Comparison of ENCODE assay signal across 21 cellular contexts in genomic region chr12:65389436-65389835, GRCh38.
"Had no signal": no experiment of that assay in that cellular context is flagged by ENCODE, and none has a peak within 500 bp of the region (broad histone marks: within the 10 kb centered on the region; RNA-seq: fewer than 3 reads in every experiment).

No MANE protein-coding gene starts in this region.

- H3K4me1 ChIP-seq: gastrocnemius medialis, spleen, upper lobe of left lung, vagina had no signal

- H3K4me1 Mint-ChIP-seq: naive thymus-derived CD8-positive, alpha-beta T cell; stimulated activated memory B cell treated with anti-CD40 and anti-IgM and Interleukin-4, amounts not matched to agents 10 μg/mL and 1 μg/mL and 100 μg/mL, for 72 hours had no signal

- DNase-seq: dorsolateral prefrontal cortex; effector CD8-positive, alpha-beta T cell; gastrocnemius medialis; heart right ventricle; hypothalamus; mammary epithelial cell; mucosa of descending colon; naive thymus-derived CD8-positive, alpha-beta T cell; posterior cingulate gyrus; spleen; stimulated activated CD4-positive, alpha-beta T cell treated with anti-CD3 and anti-CD28 coated beads, Interleukin-15, amount 100 ng/mL, for 24 hours; stimulated activated CD4-positive, alpha-beta T cell treated with anti-CD3 and anti-CD28 coated beads, Interleukin-1b, Interleukin-23, amount 100 ng/mL, for 48 hours; stimulated activated CD4-positive, alpha-beta T cell treated with anti-CD3 and anti-CD28 coated beads, Interleukin-4, amount 100 ng/mL, for 24 hours; tibial artery; upper lobe of left lung had no signal

- H3K27ac ChIP-seq: dorsolateral prefrontal cortex, gastrocnemius medialis, heart right ventricle, neutrophil, spleen, tibial artery, upper lobe of left lung, vagina had no signal

- H3K9me3 Mint-ChIP-seq: stimulated activated memory B cell treated with anti-CD40 and anti-IgM and Interleukin-4, amounts not matched to agents 10 μg/mL and 1 μg/mL and 100 μg/mL, for 72 hours; stimulated activated naive CD8-positive, alpha-beta T cell treated with anti-CD3 and anti-CD28 coated beads, Interleukin-15, Interleukin-2, amounts not matched to agents 100 ng/mL and 50 ng/mL, for 24 hours had no signal

- H3K27me3 ChIP-seq: dorsolateral prefrontal cortex, gastrocnemius medialis, heart right ventricle, neutrophil, spleen, tibial artery, upper lobe of left lung, vagina had no signal

- H3K27ac Mint-ChIP-seq: naive thymus-derived CD8-positive, alpha-beta T cell; stimulated activated memory B cell treated with anti-CD40 and anti-IgM and Interleukin-4, amounts not matched to agents 10 μg/mL and 1 μg/mL and 100 μg/mL, for 72 hours; stimulated activated naive CD8-positive, alpha-beta T cell treated with anti-CD3 and anti-CD28 coated beads, Interleukin-15, Interleukin-2, amounts not matched to agents 100 ng/mL and 50 ng/mL, for 24 hours had no signal

- H3K27me3 Mint-ChIP-seq: stimulated activated memory B cell treated with anti-CD40 and anti-IgM and Interleukin-4, amounts not matched to agents 10 μg/mL and 1 μg/mL and 100 μg/mL, for 72 hours; stimulated activated naive CD8-positive, alpha-beta T cell treated with anti-CD3 and anti-CD28 coated beads, Interleukin-15, Interleukin-2, amounts not matched to agents 100 ng/mL and 50 ng/mL, for 24 hours had no signal

- H3K4me3 Mint-ChIP-seq: naive thymus-derived CD8-positive, alpha-beta T cell; stimulated activated memory B cell treated with anti-CD40 and anti-IgM and Interleukin-4, amounts not matched to agents 10 μg/mL and 1 μg/mL and 100 μg/mL, for 72 hours; stimulated activated naive CD8-positive, alpha-beta T cell treated with anti-CD3 and anti-CD28 coated beads, Interleukin-15, Interleukin-2, amounts not matched to agents 100 ng/mL and 50 ng/mL, for 24 hours had no signal

- H3K36me3 Mint-ChIP-seq: naive thymus-derived CD8-positive, alpha-beta T cell; stimulated activated memory B cell treated with anti-CD40 and anti-IgM and Interleukin-4, amounts not matched to agents 10 μg/mL and 1 μg/mL and 100 μg/mL, for 72 hours had no signal

- ATAC-seq: gastrocnemius medialis; heart right ventricle; left lobe of liver; mucosa of descending colon; naive thymus-derived CD8-positive, alpha-beta T cell; sciatic nerve had no signal

- H3K36me3 ChIP-seq: gastrocnemius medialis, neutrophil, spleen, upper lobe of left lung, vagina had no signal

- H3K4me3 ChIP-seq: dorsolateral prefrontal cortex, gastrocnemius medialis, heart right ventricle, mucosa of descending colon, spleen, tibial artery, upper lobe of left lung, vagina had no signal

- H3K9me3 ChIP-seq: gastrocnemius medialis, vagina had no signal
